7 cellular contexts compared by ENCODE assay signal in the genomic region with DNA sequence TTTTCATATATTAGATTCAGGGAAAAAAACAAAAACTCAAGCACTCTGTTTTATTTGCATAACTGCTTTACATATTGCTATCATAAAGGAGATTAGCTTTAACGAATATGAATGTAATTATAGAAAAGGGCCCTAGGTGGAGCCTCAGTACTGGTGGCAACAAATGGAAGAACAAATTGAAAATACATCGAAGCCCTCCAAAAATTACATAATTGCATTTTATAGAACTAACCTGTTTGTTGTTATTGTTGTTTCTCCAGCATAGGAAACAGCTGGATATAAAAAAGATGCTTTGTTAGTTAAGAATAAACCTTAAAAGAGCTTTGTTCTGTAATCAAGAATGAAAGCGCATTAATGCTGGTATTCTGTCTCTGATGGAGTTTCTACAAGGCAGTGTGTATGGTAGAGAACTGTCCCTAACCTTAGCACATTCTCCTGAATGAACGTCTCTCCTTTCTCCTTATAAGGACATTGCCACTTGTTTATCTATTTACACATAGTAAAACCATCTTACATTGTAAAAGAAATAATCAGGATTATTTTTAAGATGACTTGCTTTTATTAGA. TPM values are rescaled to one million over a fixed set of nuclear protein-coding genes. Genes with fewer than 3 reads are reported as not detected.
DNase-seq lines count a peak whose midpoint lies in the region; ATAC-seq and TF ChIP-seq lines count a peak whose summit lies in the region.

No MANE protein-coding gene starts in this region.

- H3K4me3 Mint-ChIP-seq in activated naive CD8-positive, alpha-beta T cell treated with anti-CD3 and anti-CD28 coated beads, Interleukin-2, amount 50 U/mL, for 24 hours: no peak overlapping the region

- H3K9me2 ChIP-seq in Loucy (replicated peaks; ENCODE audit: low read depth, low read length): no peaks in the 10 kb centered on the region

- H3K27me3 ChIP-seq in Loucy (ENCODE audit: insufficient read depth, low read length, poor library complexity, severe bottlenecking) (no peaks in the 10 kb centered on the region), fibroblast of lung (ENCODE audit: control insufficient read depth, insufficient read depth, low read length) (no peaks in the 10 kb centered on the region), trophoblast cell (ENCODE audit: insufficient read depth, low read length) (no peaks in the 10 kb centered on the region)

- no peaks in the 10 kb centered on the region for H3F3A ChIP-seq in Loucy (ENCODE audit: low read depth)

- H3K23ac ChIP-seq in trophoblast cell (ENCODE audit: low read length): no peak overlapping the region

- no peaks in the 10 kb centered on the region for H3K36me3 Mint-ChIP-seq in activated naive CD8-positive, alpha-beta T cell treated with anti-CD3 and anti-CD28 coated beads, Interleukin-2, amount 50 U/mL, for 24 hours (ENCODE audit: low read depth)

- H2AFZ ChIP-seq in Loucy (ENCODE audit: low read length): peak overlapping the region; percentile 57
- no peak overlapping the region for H2AFZ ChIP-seq in fibroblast of lung (ENCODE audit: low read length)
- H2AFZ ChIP-seq in trophoblast cell (ENCODE audit: insufficient read depth, low read length, poor library complexity): no peak overlapping the region

- H3K36me3 ChIP-seq in Loucy (ENCODE audit: insufficient read depth, low read length): no peaks in the 10 kb centered on the region
- no peaks in the 10 kb centered on the region for H3K36me3 ChIP-seq in fibroblast of lung (ENCODE audit: control insufficient read depth, insufficient read depth, low read length)
- no peaks in the 10 kb centered on the region for H3K36me3 ChIP-seq in trophoblast cell (ENCODE audit: control insufficient read depth in 1 of 2, insufficient read depth in 2 of 2, low read length in 2 of 2)

- no peaks in the 10 kb centered on the region for H3K9me3 Mint-ChIP-seq in activated naive CD8-positive, alpha-beta T cell treated with anti-CD3 and anti-CD28 coated beads, Interleukin-2, amount 50 U/mL, for 24 hours

- H2BK12ac ChIP-seq in trophoblast cell (ENCODE audit: low read length): no peak overlapping the region

- DNase-seq in GM12864 (ENCODE audit: low read depth): no peak
- DNase-seq in SK-MEL-5 (ENCODE audit: low read depth, low spot score): peak; percentile 50
- DNase-seq in fibroblast of lung (ENCODE audit: low read depth in 2 of 2): peak in 1 of 2 donors; percentile 71
- no peak for DNase-seq in trophoblast cell
- no peak for DNase-seq in activated naive CD8-positive, alpha-beta T cell treated with anti-CD3 and anti-CD28 coated beads, Interleukin-2, amount 50 U/mL, for 24 hours

- no peak overlapping the region for H4K12ac ChIP-seq in trophoblast cell (ENCODE audit: low read depth, low read length)

- H3K9me3 ChIP-seq in Loucy (ENCODE audit: insufficient read depth, low read depth, low read length) (no peaks in the 10 kb centered on the region), fibroblast of lung (ENCODE audit: control insufficient read depth, insufficient read depth, low read depth, low read length) (no peaks in the 10 kb centered on the region), trophoblast cell (ENCODE audit: insufficient read depth, low read depth, low read length) (no peaks in the 10 kb centered on the region)

- TF ChIP-seq CTCF in GM12864 (IDR thresholded peaks at IDR 0.05; ENCODE audit: low read depth, low read length, missing control alignments) (peak; percentile 47), Loucy (conservative IDR thresholded peaks at IDR 0.05; ENCODE audit: low read length) (peak; percentile 87), fibroblast of lung (conservative IDR thresholded peaks at IDR 0.05 in 1 of 2, IDR thresholded peaks at IDR 0.05 in 1 of 2; ENCODE audit: low read depth in 1 of 2, low read length in 2 of 2) (peak; percentile 71 to 73)

- H3K4me3 ChIP-seq in GM12864 (ENCODE audit: low read depth, low read length): no peak overlapping the region
- H3K4me3 ChIP-seq in Loucy (ENCODE audit: low read length, poor library complexity, severe bottlenecking): peak overlapping the region; percentile 57
- H3K4me3 ChIP-seq in fibroblast of lung (replicated peaks in 1 of 4; ENCODE audit: control extremely low read depth in 1 of 4, insufficient read depth in 1 of 4, low read depth in 3 of 4, low read length in 4 of 4): peak overlapping the region in 3 of 4 experiments; percentile 14 to 27 (median 20)
- no peak overlapping the region for H3K4me3 ChIP-seq in trophoblast cell (ENCODE audit: low read depth, low read length)

- in situ Hi-C loops in SK-MEL-5 (cut with HindIII; ENCODE audit: low pct_unique_long_range_greater_than_20kb, low sequenced_read_pairs): no loop called here

- ATAC-seq in GM21825 (IDR thresholded peaks at IDR 0.05; ENCODE audit: unreplicated experiment): peak; percentile 88
- no peak for ATAC-seq in activated naive CD8-positive, alpha-beta T cell treated with anti-CD3 and anti-CD28 coated beads, Interleukin-2, amount 50 U/mL, for 24 hours

- H3K18ac ChIP-seq in trophoblast cell (ENCODE audit: low read length): no peak overlapping the region

- no peaks in the 10 kb centered on the region for H3K4me1 Mint-ChIP-seq in activated naive CD8-positive, alpha-beta T cell treated with anti-CD3 and anti-CD28 coated beads, Interleukin-2, amount 50 U/mL, for 24 hours

- H2BK120ac ChIP-seq in trophoblast cell (ENCODE audit: insufficient read depth, low read length, poor library complexity): no peak overlapping the region

- H2AK5ac ChIP-seq in trophoblast cell (ENCODE audit: low read length): no peak overlapping the region

- no peak overlapping the region for H4K8ac ChIP-seq in trophoblast cell (ENCODE audit: low read depth, low read length)

- no peak overlapping the region for H3K27ac Mint-ChIP-seq in activated naive CD8-positive, alpha-beta T cell treated with anti-CD3 and anti-CD28 coated beads, Interleukin-2, amount 50 U/mL, for 24 hours

- no peaks in the 10 kb centered on the region for H3K4me1 ChIP-seq in Loucy (ENCODE audit: insufficient read depth, low read length, poor library complexity, severe bottlenecking)
- no peaks in the 10 kb centered on the region for H3K4me1 ChIP-seq in fibroblast of lung (ENCODE audit: control insufficient read depth, extremely low read depth, insufficient read depth, low read length)
- peaks cover 4 to 9% of the 10 kb centered on the region in 2 experiments for H3K4me1 ChIP-seq in trophoblast cell (ENCODE audit: control insufficient read depth in 1 of 2, insufficient read depth in 2 of 2, low read length in 2 of 2)

- H3K9ac ChIP-seq in Loucy (ENCODE audit: low read depth, low read length, poor library complexity, severe bottlenecking): no peak overlapping the region
- H3K9ac ChIP-seq in fibroblast of lung (ENCODE audit: insufficient read depth, low read length): no peak overlapping the region
- no peak overlapping the region for H3K9ac ChIP-seq in trophoblast cell (ENCODE audit: low read length)

- peak overlapping the region; percentile 30 for H3K4me2 ChIP-seq in Loucy (ENCODE audit: low read depth, low read length, poor library complexity, severe bottlenecking)
- H3K4me2 ChIP-seq in fibroblast of lung (ENCODE audit: extremely low read depth, insufficient read depth, low read length): peak overlapping the region; percentile 38
- peak overlapping the region; percentile 38 for H3K4me2 ChIP-seq in trophoblast cell (ENCODE audit: low read length)

- no peak overlapping the region for H3K4ac ChIP-seq in trophoblast cell (ENCODE audit: low read depth, low read length)

- no peak overlapping the region for H2BK5ac ChIP-seq in trophoblast cell (ENCODE audit: low read depth, low read length, poor library complexity)

- no peak overlapping the region for H4K91ac ChIP-seq in trophoblast cell (ENCODE audit: low read depth, low read length)

- H3K79me2 ChIP-seq in Loucy (ENCODE audit: insufficient read depth, low read length) (no peaks in the 10 kb centered on the region), fibroblast of lung (ENCODE audit: control insufficient read depth, insufficient read depth, low read length) (no peaks in the 10 kb centered on the region), trophoblast cell (ENCODE audit: control insufficient read depth, insufficient read depth, low read length, poor library complexity) (no peaks in the 10 kb centered on the region)

- H3K27ac ChIP-seq in fibroblast of lung (ENCODE audit: insufficient read depth, low read length): no peak overlapping the region
- H3K27ac ChIP-seq in trophoblast cell (ENCODE audit: low read depth, low read length): peak overlapping the region; percentile 71

- H4K20me1 ChIP-seq in Loucy (ENCODE audit: insufficient read depth, low read length, poor library complexity, severe bottlenecking) (no peaks in the 10 kb centered on the region), fibroblast of lung (ENCODE audit: control insufficient read depth, extremely low read depth, insufficient read depth, low read length) (no peaks in the 10 kb centered on the region)

- no peaks in the 10 kb centered on the region for H3K27me3 Mint-ChIP-seq in activated naive CD8-positive, alpha-beta T cell treated with anti-CD3 and anti-CD28 coated beads, Interleukin-2, amount 50 U/mL, for 24 hours

- no peak overlapping the region for H3K14ac ChIP-seq in trophoblast cell (ENCODE audit: low read length)

- WGBS in trophoblast cell (ENCODE audit: extremely low coverage, insufficient coverage, insufficient read length): no CpG with 5 or more reads among the region's 4 CpGs

- peaks cover 2% of the 10 kb centered on the region for H3K79me1 ChIP-seq in trophoblast cell (ENCODE audit: low read length)

RNA-seq across cellular contexts. Expression of a gene that starts 33.7 kb away (rescaled TPM):
- total RNA-seq in SK-MEL-5 (2014; rRNA removed; shearing (Covaris generic)): 0.83 and 1.4 TPM in 2 replicates
- polyA plus RNA-seq in SK-MEL-5 (2015; cell fraction: cytosol; rRNA removed): 0.68 and 0.86 TPM in 2 replicates
- polyA plus RNA-seq in SK-MEL-5 (2015; cell fraction: nucleus; rRNA removed): 0.95 and 1.4 TPM in 2 replicates
- total RNA-seq in fibroblast of lung: 5.6 and 7.8 TPM in 2 replicates
- polyA plus RNA-seq in fibroblast of lung: 1.9 and 3.3 TPM in 2 replicates
- 1.8 and 2.9 TPM in 2 replicates for polyA plus RNA-seq in fibroblast of lung (2012)
- 0.96 TPM in 1 of 2 replicates, not detected in the other for polyA minus RNA-seq in fibroblast of lung (ENCODE audit: low replicate concordance)
- polyA plus RNA-seq in trophoblast cell (2013): 2.6 and 2.8 TPM in 2 replicates

Comparison
In these comparisons a context has a peak if more than half of its experiments do, and no peak if none do; other contexts are left out.
1. H3K4me3 ChIP-seq: peak in Loucy (single experiment) and fibroblast of lung (3 of 4); none in GM12864 (single experiment) and trophoblast cell (single experiment).
2. Peak in every context shown above with its lines, with median percentiles within 50 percentile points of each other: CTCF ChIP-seq and H3K4me2 ChIP-seq.